Comparison of ENCODE assay signal across 26 cellular contexts in genomic region chr15:32823750-32824149, GRCh38.
"Had no signal": no experiment of that assay in that cellular context is flagged by ENCODE, and none has a peak within 500 bp of the region (broad histone marks: within the 10 kb centered on the region; RNA-seq: fewer than 3 reads in every experiment).

No MANE protein-coding gene starts in this region.

- ATAC-seq: activated T-cell treated with anti-CD3 and anti-CD28 coated beads, Interleukin-2, amount 50 U/mL, for 4 hours; left lobe of liver; stimulated activated effector memory CD8-positive, alpha-beta T cell treated with anti-CD3 and anti-CD28 coated beads, Interleukin-12 subunit alpha, Interleukin-12 subunit beta, amount 100 ng/mL, for 72 hours had no signal

- DNase-seq: activated CD4-positive, alpha-beta T cell treated with anti-CD3 and anti-CD28 coated beads, Interleukin-2, amount 50 U/mL, for 1 hour; activated CD4-positive, CD25-positive, alpha-beta regulatory T cell treated with anti-CD3 and anti-CD28 coated beads, Interleukin-2, amount 50 U/mL, for 72 hours; activated CD8-positive, alpha-beta memory T cell treated with anti-CD3 and anti-CD28 coated beads, Interleukin-2, amount 50 U/mL, for 4 hours; activated naive CD4-positive, alpha-beta T cell treated with anti-CD3 and anti-CD28 coated beads for 36 hours; activated T-cell treated with anti-CD3 and anti-CD28 coated beads, Interleukin-2, amount 50 U/mL, for 4 hours; central memory CD4-positive, alpha-beta T cell; colonic mucosa; endodermal cell; erythroblast; foreskin melanocyte; hypothalamus; islet precursor cell; nucleus accumbens; small intestine; stimulated activated CD4-positive, alpha-beta T cell treated with anti-CD3 and anti-CD28 coated beads, Interleukin-4, amount 100 ng/mL, for 24 hours; stomach had no signal

- FAIRE-seq: small intestine had no signal

- H3K27ac Mint-ChIP-seq: activated naive CD4-positive, alpha-beta T cell treated with anti-CD3 and anti-CD28 coated beads for 36 hours; brain; endodermal cell; mesothelial cell of epicardium; nephron; progenitor cell of endocrine pancreas; stimulated activated effector memory CD8-positive, alpha-beta T cell treated with anti-CD3 and anti-CD28 coated beads, Interleukin-12 subunit alpha, Interleukin-12 subunit beta, amount 100 ng/mL, for 72 hours; T-helper 1 cell treated with Interleukin-12 subunit alpha and Interleukin-12 subunit beta and Interleukin-4 antibody, amounts not matched to agents 30 μg/mL and 1 μg/mL, for 36 hours; type B pancreatic cell had no signal

- H3K4me1 Mint-ChIP-seq: stimulated activated effector memory CD8-positive, alpha-beta T cell treated with anti-CD3 and anti-CD28 coated beads, Interleukin-12 subunit alpha, Interleukin-12 subunit beta, amount 100 ng/mL, for 72 hours had no signal

- H3K9me3 Mint-ChIP-seq: activated naive CD4-positive, alpha-beta T cell treated with anti-CD3 and anti-CD28 coated beads for 36 hours; activated T-cell treated with anti-CD3 and anti-CD28 coated beads, Interleukin-2, amount 50 U/mL, for 4 hours; brain; endodermal cell; mesothelial cell of epicardium; nephron; stimulated activated effector memory CD8-positive, alpha-beta T cell treated with anti-CD3 and anti-CD28 coated beads, Interleukin-12 subunit alpha, Interleukin-12 subunit beta, amount 100 ng/mL, for 72 hours; T-helper 1 cell treated with Interleukin-12 subunit alpha and Interleukin-12 subunit beta and Interleukin-4 antibody, amounts not matched to agents 30 μg/mL and 1 μg/mL, for 36 hours; type B pancreatic cell had no signal

- H3K36me3 ChIP-seq: colonic mucosa, right atrium auricular region, stomach had no signal

- H3K4me1 ChIP-seq: colonic mucosa, right atrium auricular region, stomach had no signal

- H3K27me3 Mint-ChIP-seq: type B pancreatic cell had no signal

- H3K4me3 Mint-ChIP-seq: activated naive CD4-positive, alpha-beta T cell treated with anti-CD3 and anti-CD28 coated beads for 36 hours; activated T-cell treated with anti-CD3 and anti-CD28 coated beads, Interleukin-2, amount 50 U/mL, for 4 hours; brain; endodermal cell; mesothelial cell of epicardium; nephron; stimulated activated effector memory CD8-positive, alpha-beta T cell treated with anti-CD3 and anti-CD28 coated beads, Interleukin-12 subunit alpha, Interleukin-12 subunit beta, amount 100 ng/mL, for 72 hours; T-helper 1 cell treated with Interleukin-12 subunit alpha and Interleukin-12 subunit beta and Interleukin-4 antibody, amounts not matched to agents 30 μg/mL and 1 μg/mL, for 36 hours; type B pancreatic cell had no signal

- H3K36me3 Mint-ChIP-seq: brain; mesothelial cell of epicardium; stimulated activated effector memory CD8-positive, alpha-beta T cell treated with anti-CD3 and anti-CD28 coated beads, Interleukin-12 subunit alpha, Interleukin-12 subunit beta, amount 100 ng/mL, for 72 hours had no signal

- H3K27me3 ChIP-seq: colonic mucosa, right atrium auricular region, stomach had no signal

- H3K9me3 ChIP-seq: colonic mucosa, right atrium auricular region, stomach had no signal

- H3K27ac ChIP-seq: colonic mucosa, right atrium auricular region, stomach had no signal

- H3K4me3 ChIP-seq: colonic mucosa, lung, right atrium auricular region, stomach had no signal
